Comparison of ENCODE assay signal across 3 cellular contexts in the genomic region with DNA sequence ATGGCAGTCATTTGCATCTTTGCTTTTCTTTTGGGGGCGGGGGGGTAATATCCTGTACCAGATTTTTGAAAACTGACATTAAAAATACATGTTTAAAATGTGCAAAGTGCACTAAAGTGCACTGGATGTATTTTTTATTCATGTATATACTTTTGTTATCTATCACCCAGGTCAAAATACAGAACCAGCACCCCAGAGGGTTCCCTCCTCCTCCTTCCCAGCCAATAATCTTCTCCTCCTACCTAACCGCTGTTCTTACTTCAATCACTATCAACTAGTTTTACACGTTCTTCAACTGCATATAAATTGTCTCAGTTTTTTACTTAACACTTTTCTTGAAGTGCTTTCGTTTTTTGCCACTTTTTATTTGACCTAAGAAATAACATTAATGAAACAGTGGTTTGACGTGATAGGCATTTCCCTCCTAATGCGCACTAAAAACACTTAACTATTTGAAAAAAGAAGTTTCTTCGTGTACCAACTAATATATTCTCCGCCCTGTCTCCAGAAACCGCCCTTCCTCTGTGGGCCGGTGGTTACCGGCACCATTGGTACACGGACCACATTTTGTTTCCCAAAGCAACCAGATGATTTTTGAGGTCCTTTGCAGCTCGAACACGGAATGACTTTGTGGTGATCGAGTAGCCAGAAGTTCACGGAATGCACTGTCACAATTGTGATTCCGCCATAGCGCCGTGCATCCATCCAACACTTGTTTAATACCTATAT.
TF ChIP-seq lines count a peak whose summit lies in the region.

No MANE protein-coding gene starts in this region.

TF ChIP-seq in WTC11, 78 proteins besides CTCF, POLR2A, EP300 and RAD21 (continues in another document):
- TF ChIP-seq, protein P1, sequence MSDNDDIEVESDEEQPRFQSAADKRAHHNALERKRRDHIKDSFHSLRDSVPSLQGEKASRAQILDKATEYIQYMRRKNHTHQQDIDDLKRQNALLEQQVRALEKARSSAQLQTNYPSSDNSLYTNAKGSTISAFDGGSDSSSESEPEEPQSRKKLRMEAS (CRISPR knock-in tag; IDR thresholded peaks at IDR 0.05) = no peak; the same call in 1 of the 2 replicates
- TF ChIP-seq, protein P2, sequence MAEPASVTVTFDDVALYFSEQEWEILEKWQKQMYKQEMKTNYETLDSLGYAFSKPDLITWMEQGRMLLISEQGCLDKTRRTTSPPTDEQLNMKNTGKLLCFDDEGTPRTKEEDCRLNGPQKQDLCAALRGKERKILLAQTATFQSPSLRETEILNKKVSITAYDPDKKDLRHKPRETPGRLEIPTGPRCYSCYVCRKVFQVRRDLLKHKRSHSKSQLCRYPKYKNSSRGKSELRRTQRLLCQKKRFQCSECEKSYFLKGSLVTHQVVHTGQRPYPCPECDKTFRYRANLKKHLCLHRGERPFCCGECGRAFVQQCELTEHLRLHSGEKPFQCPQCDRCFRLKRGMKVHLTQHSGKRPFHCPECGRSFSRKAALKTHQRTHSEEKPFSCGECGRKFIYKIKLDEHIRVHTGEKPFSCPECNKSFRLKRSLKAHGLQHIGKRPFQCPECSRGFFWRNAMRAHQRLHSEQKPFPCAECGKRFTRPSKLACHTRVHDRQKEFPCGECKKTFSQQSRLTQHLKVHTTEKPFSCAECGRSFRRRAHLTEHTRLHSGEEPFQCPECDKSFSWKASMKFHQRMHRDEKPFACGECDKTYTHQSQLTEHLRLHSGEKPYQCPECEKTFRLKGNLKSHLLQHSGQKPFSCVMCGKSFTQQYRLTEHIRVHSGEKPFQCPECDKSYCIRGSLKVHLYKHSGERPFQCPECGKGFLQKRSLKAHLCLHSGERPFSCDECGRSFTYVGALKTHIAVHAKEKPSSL (CRISPR knock-in tag; conservative IDR thresholded peaks at IDR 0.05) = no peak
- TF ChIP-seq, protein P3, sequence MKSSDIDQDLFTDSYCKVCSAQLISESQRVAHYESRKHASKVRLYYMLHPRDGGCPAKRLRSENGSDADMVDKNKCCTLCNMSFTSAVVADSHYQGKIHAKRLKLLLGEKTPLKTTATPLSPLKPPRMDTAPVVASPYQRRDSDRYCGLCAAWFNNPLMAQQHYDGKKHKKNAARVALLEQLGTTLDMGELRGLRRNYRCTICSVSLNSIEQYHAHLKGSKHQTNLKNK (CRISPR knock-in tag; IDR thresholded peaks at IDR 0.05) = no peak
- TF ChIP-seq EMX1 (CRISPR knock-in tag; IDR thresholded peaks at IDR 0.05) = no peak
- TF ChIP-seq, protein P4, sequence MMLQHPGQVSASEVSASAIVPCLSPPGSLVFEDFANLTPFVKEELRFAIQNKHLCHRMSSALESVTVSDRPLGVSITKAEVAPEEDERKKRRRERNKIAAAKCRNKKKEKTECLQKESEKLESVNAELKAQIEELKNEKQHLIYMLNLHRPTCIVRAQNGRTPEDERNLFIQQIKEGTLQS (CRISPR knock-in tag; conservative IDR thresholded peaks at IDR 0.05) = no peak
- no peak for TF ChIP-seq NR1H2 (CRISPR knock-in tag; IDR thresholded peaks at IDR 0.05)
- TF ChIP-seq ZNF396 (CRISPR knock-in tag; IDR thresholded peaks at IDR 0.05; ENCODE audit: borderline replicate concordance) = no peak
- TF ChIP-seq JUN (CRISPR knock-in tag; IDR thresholded peaks at IDR 0.05) = no peak

TF ChIP-seq in H1, 55 proteins besides CTCF, POLR2A, EP300 and RAD21:
- TF ChIP-seq PHF8 (conservative IDR thresholded peaks at IDR 0.05; ENCODE audit: low read depth, low read length) (peak; percentile 5; the same call in 1 of the 2 replicates), BRCA1 (IDR thresholded peaks at IDR 0.05; ENCODE audit: low read depth, low read length) (no peak), TCF12 (IDR thresholded peaks at IDR 0.05; ENCODE audit: low read depth, low read length) (no peak), CHD2 (IDR thresholded peaks at IDR 0.05; ENCODE audit: low read length) (no peak), RBBP5 (IDR thresholded peaks at IDR 0.05; ENCODE audit: borderline replicate concordance, low read depth, low read length) (no peak), SRF (IDR thresholded peaks at IDR 0.05; ENCODE audit: low read depth, low read length) (no peak), JUN (IDR thresholded peaks at IDR 0.05; ENCODE audit: low read depth, low read length) (no peak), POU5F1 (IDR thresholded peaks at IDR 0.05; ENCODE audit: low read depth, low read length) (no peak), TAF7 (optimal IDR thresholded peaks at IDR 0.05; ENCODE audit: borderline replicate concordance, low read depth, low read length) (no peak), SIN3A (conservative IDR thresholded peaks at IDR 0.05 in 1 of 2, IDR thresholded peaks at IDR 0.05 in 1 of 2; ENCODE audit: low read depth in 1 of 2, low read length in 2 of 2) (0 out of 4 replicates have a peak, but pooled peaks of 1 of the 2 experiments have one; percentile 14), HDAC6 (IDR thresholded peaks at IDR 0.05; ENCODE audit: low read depth, low read length) (no peak)
- TF ChIP-seq, protein P5, sequence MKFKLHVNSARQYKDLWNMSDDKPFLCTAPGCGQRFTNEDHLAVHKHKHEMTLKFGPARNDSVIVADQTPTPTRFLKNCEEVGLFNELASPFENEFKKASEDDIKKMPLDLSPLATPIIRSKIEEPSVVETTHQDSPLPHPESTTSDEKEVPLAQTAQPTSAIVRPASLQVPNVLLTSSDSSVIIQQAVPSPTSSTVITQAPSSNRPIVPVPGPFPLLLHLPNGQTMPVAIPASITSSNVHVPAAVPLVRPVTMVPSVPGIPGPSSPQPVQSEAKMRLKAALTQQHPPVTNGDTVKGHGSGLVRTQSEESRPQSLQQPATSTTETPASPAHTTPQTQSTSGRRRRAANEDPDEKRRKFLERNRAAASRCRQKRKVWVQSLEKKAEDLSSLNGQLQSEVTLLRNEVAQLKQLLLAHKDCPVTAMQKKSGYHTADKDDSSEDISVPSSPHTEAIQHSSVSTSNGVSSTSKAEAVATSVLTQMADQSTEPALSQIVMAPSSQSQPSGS (IDR thresholded peaks at IDR 0.05; ENCODE audit: low read length) = no peak
- TF ChIP-seq, protein P4 (IDR thresholded peaks at IDR 0.05; ENCODE audit: insufficient read depth, low read depth, low read length) = no peak

TF ChIP-seq in neural cell, 6 proteins besides CTCF, POLR2A, EP300 and RAD21:
- TF ChIP-seq EZH2 (IDR thresholded peaks at IDR 0.05; ENCODE audit: borderline replicate concordance, insufficient read depth, low read length, poor library complexity, severe bottlenecking) (no peak), POLR2AphosphoS5 (IDR thresholded peaks at IDR 0.05) (no peak), TAF1 (IDR thresholded peaks at IDR 0.05; ENCODE audit: low read depth) (no peak), SMC3 (conservative IDR thresholded peaks at IDR 0.05; ENCODE audit: poor library complexity) (no peak), MXI1 (conservative IDR thresholded peaks at IDR 0.05; ENCODE audit: poor library complexity, severe bottlenecking) (no peak)
- TF ChIP-seq, protein P6, sequence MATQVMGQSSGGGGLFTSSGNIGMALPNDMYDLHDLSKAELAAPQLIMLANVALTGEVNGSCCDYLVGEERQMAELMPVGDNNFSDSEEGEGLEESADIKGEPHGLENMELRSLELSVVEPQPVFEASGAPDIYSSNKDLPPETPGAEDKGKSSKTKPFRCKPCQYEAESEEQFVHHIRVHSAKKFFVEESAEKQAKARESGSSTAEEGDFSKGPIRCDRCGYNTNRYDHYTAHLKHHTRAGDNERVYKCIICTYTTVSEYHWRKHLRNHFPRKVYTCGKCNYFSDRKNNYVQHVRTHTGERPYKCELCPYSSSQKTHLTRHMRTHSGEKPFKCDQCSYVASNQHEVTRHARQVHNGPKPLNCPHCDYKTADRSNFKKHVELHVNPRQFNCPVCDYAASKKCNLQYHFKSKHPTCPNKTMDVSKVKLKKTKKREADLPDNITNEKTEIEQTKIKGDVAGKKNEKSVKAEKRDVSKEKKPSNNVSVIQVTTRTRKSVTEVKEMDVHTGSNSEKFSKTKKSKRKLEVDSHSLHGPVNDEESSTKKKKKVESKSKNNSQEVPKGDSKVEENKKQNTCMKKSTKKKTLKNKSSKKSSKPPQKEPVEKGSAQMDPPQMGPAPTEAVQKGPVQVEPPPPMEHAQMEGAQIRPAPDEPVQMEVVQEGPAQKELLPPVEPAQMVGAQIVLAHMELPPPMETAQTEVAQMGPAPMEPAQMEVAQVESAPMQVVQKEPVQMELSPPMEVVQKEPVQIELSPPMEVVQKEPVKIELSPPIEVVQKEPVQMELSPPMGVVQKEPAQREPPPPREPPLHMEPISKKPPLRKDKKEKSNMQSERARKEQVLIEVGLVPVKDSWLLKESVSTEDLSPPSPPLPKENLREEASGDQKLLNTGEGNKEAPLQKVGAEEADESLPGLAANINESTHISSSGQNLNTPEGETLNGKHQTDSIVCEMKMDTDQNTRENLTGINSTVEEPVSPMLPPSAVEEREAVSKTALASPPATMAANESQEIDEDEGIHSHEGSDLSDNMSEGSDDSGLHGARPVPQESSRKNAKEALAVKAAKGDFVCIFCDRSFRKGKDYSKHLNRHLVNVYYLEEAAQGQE (IDR thresholded peaks at IDR 0.05; ENCODE audit: borderline replicate concordance) = no peak
